1 cellular context compared by ENCODE assay signal in the genomic region with DNA sequence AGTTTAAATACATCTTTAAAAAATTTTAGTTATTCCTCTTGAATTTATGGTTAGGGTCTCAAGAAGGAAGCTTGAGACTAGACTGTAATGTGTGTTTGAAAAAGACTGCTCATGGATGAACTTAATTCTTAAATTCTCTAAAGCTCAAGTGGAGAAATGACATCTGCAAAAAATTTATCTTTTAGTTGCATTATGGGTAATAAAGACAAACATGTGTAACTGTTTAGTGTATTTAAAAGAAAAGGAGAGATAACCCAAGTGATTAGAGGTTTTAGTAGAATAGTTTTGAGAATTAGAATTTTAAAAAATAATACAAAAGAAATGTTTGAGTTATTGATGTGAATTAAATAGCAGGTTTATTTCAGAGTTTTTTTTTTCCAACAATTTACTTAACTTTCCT.
TF ChIP-seq lines count a peak whose summit lies in the region.

No MANE protein-coding gene starts in this region.

TF ChIP-seq in A549, 52 proteins besides CTCF, POLR2A, EP300 and RAD21 (continued from another document):
- TF ChIP-seq ZC3H11A (IDR thresholded peaks at IDR 0.05) (no peak), NPAS2 (CRISPR knock-in tag; IDR thresholded peaks at IDR 0.05; ENCODE audit: borderline replicate concordance) (no peak), HOXB13 (CRISPR knock-in tag; IDR thresholded peaks at IDR 0.05; ENCODE audit: low read depth) (no peak)
